In genomic region chr11:125887373-125888324, GRCh38 we compare ENCODE assay signal across 8 cellular contexts.
A peak's percentile ranks its signal among the peaks of the same experiment; 100 is the strongest.
DNase-seq lines count a peak whose midpoint lies in the region; ATAC-seq lines count a peak whose summit lies in the region.

Gene HYLS1 (plus strand): TSS chr11:125887668. CDS start chr11:125899369, 11,701 bp downstream.

- peak within 1 kb of the TSS; percentile 97 for H3K27ac Mint-ChIP-seq in central memory CD8-positive, alpha-beta T cell (ENCODE audit: low read depth)

- ATAC-seq in GM18870 (IDR thresholded peaks at IDR 0.05; ENCODE audit: unreplicated experiment) (peak; percentile 88), HG03108 (IDR thresholded peaks at IDR 0.05; ENCODE audit: unreplicated experiment) (peak; percentile 84)
- peak; percentile 90 for ATAC-seq in central memory CD8-positive, alpha-beta T cell (replicated peaks; ENCODE audit: extremely low read depth, poor library complexity, severe bottlenecking)

- H3K27me3 Mint-ChIP-seq in central memory CD8-positive, alpha-beta T cell = no peaks in the 10 kb centered on the region

- peaks cover 25% of the 10 kb centered on the region for H3K4me1 Mint-ChIP-seq in central memory CD8-positive, alpha-beta T cell

- peak within 1 kb of the TSS; percentile 94 for H3K4me3 Mint-ChIP-seq in central memory CD8-positive, alpha-beta T cell

- peak; percentile 98 for DNase-seq in AG08395 (ENCODE audit: low spot score)
- DNase-seq in NCI-H2171 treated with DMSO at 0.1 percent for 48 hours (lab: John Stamatoyannopoulos, UW) = peak; percentile 89
- peak; percentile 80 to 93 (median 85) for DNase-seq in activated CD4-positive, CD25-positive, alpha-beta regulatory T cell (lab: John Stamatoyannopoulos, UW)
- peak; percentile 94 to 97 for DNase-seq in central memory CD8-positive, alpha-beta T cell (ENCODE audit: low spot score in 2 of 2)
- DNase-seq in inferior parietal cortex (ENCODE audit: extremely low spot score) = peak; percentile 90
- peak; percentile 89 to 96 for DNase-seq in stimulated activated CD4-positive, alpha-beta T cell treated with anti-CD3 and anti-CD28 coated beads, Interleukin-12 subunit alpha, Interleukin-12 subunit beta, amount 100 ng/mL, for 24 hours (ENCODE audit: low read depth in 2 of 2)

- H3K9me3 Mint-ChIP-seq in central memory CD8-positive, alpha-beta T cell = no peaks in the 10 kb centered on the region

- H3K36me3 Mint-ChIP-seq in central memory CD8-positive, alpha-beta T cell (ENCODE audit: insufficient read depth) = peaks cover 18% of the 10 kb centered on the region

Comparison
In these comparisons a context has a peak if more than half of its experiments do, and no peak if none do; other contexts are left out.
1. Peak in every context shown above with its lines: DNase-seq and ATAC-seq.